Comparison of ENCODE assay signal across 8 cellular contexts in the genomic region with DNA sequence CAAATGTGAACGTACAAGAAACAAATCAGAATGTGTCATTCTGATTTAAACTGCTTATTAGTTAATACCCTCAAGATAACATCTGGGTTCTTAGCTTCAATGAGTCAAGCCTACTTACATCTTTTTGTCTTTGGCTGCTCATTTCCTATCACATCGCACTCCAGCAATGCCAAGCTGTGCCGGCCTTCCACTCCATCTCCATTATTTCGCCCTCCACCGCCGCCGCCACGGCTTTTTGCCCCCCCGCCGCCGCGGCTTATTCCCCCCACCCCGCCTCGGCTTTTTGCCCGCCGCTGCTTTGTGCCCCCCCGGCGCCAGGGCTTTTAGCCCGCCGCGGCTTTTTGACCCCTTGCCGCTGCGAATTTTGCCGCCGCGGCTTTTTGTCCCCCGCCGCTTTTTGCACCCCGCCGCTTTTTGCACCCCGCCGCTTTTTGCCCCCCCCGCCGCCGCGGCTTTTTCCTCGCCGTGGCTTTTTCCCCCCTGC.
DNase-seq lines count a peak whose midpoint lies in the region; ATAC-seq and TF ChIP-seq lines count a peak whose summit lies in the region.
"Not testable (repeated sequence)": the region's sequence is repeated elsewhere in the genome, so short reads cannot be mapped to it uniquely, and the experiment has no call there.

No MANE protein-coding gene starts in this region.

- peak overlapping the region in 4 of 11 experiments; percentile 74 to 87 (median 81); a peak in 7 of 22 replicates for H3K9ac ChIP-seq in BLaER1 treated with 17β-estradiol and CSF1 and Interleukin-3, amounts not matched to agents 10 nM and 100 nM

- H3K4me3 Mint-ChIP-seq in IgD-negative memory B cell: peak overlapping the region; percentile 63 to 87 (median 78)
- H3K4me3 Mint-ChIP-seq in activated T-cell treated with anti-CD3 and anti-CD28 coated beads, Interleukin-2, amount 50 U/mL, for 24 hours: peak overlapping the region; percentile 70
- H3K4me3 Mint-ChIP-seq in naive B cell: peak overlapping the region; percentile 77 to 94 (median 83)

- H3K27me3 Mint-ChIP-seq in IgD-negative memory B cell: not testable (repeated sequence)
- H3K27me3 Mint-ChIP-seq in activated T-cell treated with anti-CD3 and anti-CD28 coated beads, Interleukin-2, amount 50 U/mL, for 24 hours: peaks cover 15% of the 10 kb centered on the region
- peaks cover 5 to 19% (median 18%) of the 10 kb centered on the region in 3 donors for H3K27me3 Mint-ChIP-seq in naive B cell

- H3K36me3 ChIP-seq in BLaER1 treated with 17β-estradiol and CSF1 and Interleukin-3, amounts not matched to agents 10 nM and 100 nM; cardiac muscle cell: not testable (repeated sequence)

- not testable (repeated sequence) for H3K9me3 Mint-ChIP-seq in IgD-negative memory B cell; activated T-cell treated with anti-CD3 and anti-CD28 coated beads, Interleukin-2, amount 50 U/mL, for 24 hours
- peaks cover 8 to 10% (median 9%) of the 10 kb centered on the region in 7 donors for H3K9me3 Mint-ChIP-seq in naive B cell

- not testable (repeated sequence) for TF ChIP-seq CTCF in cardiac muscle cell (IDR thresholded peaks at IDR 0.05; ENCODE audit: low read depth, low read length)

- H3K27ac ChIP-seq in BLaER1 treated with 17β-estradiol and CSF1 and Interleukin-3, amounts not matched to agents 10 nM and 100 nM; cardiac muscle cell: not testable (repeated sequence)

- not testable (repeated sequence) for ATAC-seq in naive B cell (ENCODE audit: low read depth in 2 of 2)

- H3K4me3 ChIP-seq in BLaER1 treated with 17β-estradiol and CSF1 and Interleukin-3, amounts not matched to agents 10 nM and 100 nM: peak overlapping the region; percentile 54 to 70 (median 63); a peak in 18 of 20 replicates
- peak overlapping the region; percentile 73 for H3K4me3 ChIP-seq in cardiac muscle cell

- peak overlapping the region in 8 of 11 experiments; percentile 13 to 88 (median 82); a peak in 13 of 22 replicates for H3K4me2 ChIP-seq in BLaER1 treated with 17β-estradiol and CSF1 and Interleukin-3, amounts not matched to agents 10 nM and 100 nM

- H3K27me3 ChIP-seq in BLaER1 treated with 17β-estradiol and CSF1 and Interleukin-3, amounts not matched to agents 10 nM and 100 nM: peaks cover 4 to 35% (median 30%) of the 10 kb centered on the region in 11 experiments; a peak in 20 of 22 replicates
- H3K27me3 ChIP-seq in cardiac muscle cell: not testable (repeated sequence)

- not testable (repeated sequence) for H3K4me1 ChIP-seq in BLaER1 treated with 17β-estradiol and CSF1 and Interleukin-3, amounts not matched to agents 10 nM and 100 nM; cardiac muscle cell (ENCODE audit: low read depth)

- DNase-seq in RPMI8226: peak; percentile 15
- peak; percentile 32 for DNase-seq in activated T-cell treated with anti-CD3 and anti-CD28 coated beads, Interleukin-2, amount 50 U/mL, for 24 hours
- DNase-seq in cerebellar cortex (ENCODE audit: low spot score): peak; percentile 33
- DNase-seq in cardiac muscle cell (ENCODE audit: low read depth in 1 of 2, low spot score in 1 of 2): peak; percentile 7 to 28
- not testable (repeated sequence) for DNase-seq in naive B cell
- DNase-seq in stimulated activated naive CD4-positive, alpha-beta T cell treated with Interleukin-2 at 50 U/mL for 16 hours (lab: John Stamatoyannopoulos, UW): peak; percentile 6

- not testable (repeated sequence) for H3K36me3 Mint-ChIP-seq in IgD-negative memory B cell
- H3K36me3 Mint-ChIP-seq in activated T-cell treated with anti-CD3 and anti-CD28 coated beads, Interleukin-2, amount 50 U/mL, for 24 hours (ENCODE audit: low read depth): peaks cover 11% of the 10 kb centered on the region
- peaks cover 9 to 11% of the 10 kb centered on the region in 2 donors for H3K36me3 Mint-ChIP-seq in naive B cell

- not testable (repeated sequence) for H3K9me3 ChIP-seq in BLaER1 treated with 17β-estradiol and CSF1 and Interleukin-3, amounts not matched to agents 10 nM and 100 nM (replicated peaks in 1 of 11); cardiac muscle cell (ENCODE audit: low read depth)

- peaks cover 0 to 10% (median 0%) of the 10 kb centered on the region in 3 donors for H3K4me1 Mint-ChIP-seq in IgD-negative memory B cell
- peaks cover 11% of the 10 kb centered on the region for H3K4me1 Mint-ChIP-seq in activated T-cell treated with anti-CD3 and anti-CD28 coated beads, Interleukin-2, amount 50 U/mL, for 24 hours (ENCODE audit: low read depth)
- H3K4me1 Mint-ChIP-seq in naive B cell: not testable (repeated sequence)

- H3K27ac Mint-ChIP-seq in IgD-negative memory B cell: peak overlapping the region in 1 of 3 donors; percentile 23
- H3K27ac Mint-ChIP-seq in activated T-cell treated with anti-CD3 and anti-CD28 coated beads, Interleukin-2, amount 50 U/mL, for 24 hours: not testable (repeated sequence)
- peak overlapping the region in 2 of 6 donors; percentile 49 to 83 for H3K27ac Mint-ChIP-seq in naive B cell

- peaks cover 0 to 10% (median 7%) of the 10 kb centered on the region in 11 experiments; a peak in 11 of 22 replicates for H4K20me1 ChIP-seq in BLaER1 treated with 17β-estradiol and CSF1 and Interleukin-3, amounts not matched to agents 10 nM and 100 nM
